ENCODE assay signal across 8 cellular contexts in the genomic region with DNA sequence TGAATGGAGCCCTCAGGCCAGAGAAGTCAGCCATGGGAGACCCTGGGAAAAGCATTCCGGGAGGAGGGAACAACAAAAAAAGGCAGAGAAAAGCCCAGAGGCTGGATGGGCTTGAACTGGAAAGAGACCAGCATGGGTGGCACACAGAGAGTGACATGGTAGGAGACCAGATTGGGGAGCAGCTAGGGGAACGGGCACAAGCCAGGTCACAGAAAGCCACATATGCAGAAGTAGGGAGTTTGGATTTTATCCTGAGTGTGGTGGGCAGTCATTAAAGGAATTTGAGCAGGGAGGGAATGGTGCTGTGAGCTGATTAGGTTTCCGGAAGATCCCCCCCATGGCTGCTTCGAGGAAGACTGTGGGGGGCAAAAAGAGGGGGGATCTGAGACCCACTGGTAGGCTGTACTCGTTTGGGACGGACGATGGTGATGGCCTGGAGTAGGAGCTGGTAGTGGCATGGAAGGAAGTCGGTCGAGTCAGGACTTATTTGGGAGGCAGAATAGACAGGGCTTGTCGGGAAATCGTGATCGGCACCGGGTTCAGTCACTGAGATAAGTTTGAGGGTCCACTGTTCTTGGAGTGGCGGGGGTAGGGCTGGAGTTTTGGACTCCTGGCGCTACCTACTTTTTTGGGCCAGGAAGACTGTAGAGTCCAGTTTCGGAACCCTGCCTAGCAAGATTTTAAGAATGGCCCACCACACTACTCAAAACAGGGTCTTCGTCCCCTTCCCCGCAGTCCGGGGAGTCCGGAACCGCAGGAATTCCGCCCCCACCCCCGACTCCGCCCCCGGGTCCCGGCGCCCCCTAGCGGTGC. TPM values are rescaled to one million over a fixed set of nuclear protein-coding genes. Genes with fewer than 3 reads are reported as not detected.
DNase-seq lines count a peak whose midpoint lies in the region; ATAC-seq and TF ChIP-seq lines count a peak whose summit lies in the region.

No MANE protein-coding gene starts in this region.

- CTCF ChIA-PET in activated CD8-positive, alpha-beta memory T cell treated with anti-CD3 and anti-CD28 coated beads, Interleukin-2, amount 10 ng/mL, durations not matched to agents 7 days and 5 days (lab: Charles Lee) = interaction anchor here (0.6 to 5.8 kb wide), 9 partner anchors 8 to 391 kb away, joined by 3 to 57 read pairs (median 3); a partner anchor contains a TSS
- CTCF ChIA-PET in T-cell (lab: Charles Lee) = interaction anchor here (0.6 to 0.7 kb wide), 3 partner anchors 12 to 43 kb away, joined by 3 read pairs; no protein-coding TSS in a partner anchor

- H3K27me3 ChIP-seq in esophagus muscularis mucosa = no peaks in the 10 kb centered on the region
- no peaks in the 10 kb centered on the region for H3K27me3 ChIP-seq in neural cell (ENCODE audit: insufficient read depth, low read depth, low read length)

- WGBS in esophagus muscularis mucosa = 2% methylated on average over 16 of the region's 28 CpGs

- H3K4me2 ChIP-seq in neural cell (ENCODE audit: low read length) = peak overlapping the region; percentile 44

- TF ChIP-seq CTCF in esophagus muscularis mucosa (IDR thresholded peaks at IDR 0.05) (no peak), neural cell (IDR thresholded peaks at IDR 0.05; ENCODE audit: poor library complexity, severe bottlenecking) (no peak), GM13977 (IDR thresholded peaks at IDR 0.05; ENCODE audit: extremely low read depth, insufficient read depth, missing control alignments) (no peak)

- peak overlapping the region; percentile 45 for H2AFZ ChIP-seq in neural cell (ENCODE audit: low read depth, low read length)

- DNase-seq in activated CD8-positive, alpha-beta memory T cell treated with anti-CD3 and anti-CD28 coated beads, Interleukin-2, amount 10 ng/mL, durations not matched to agents 7 days and 5 days = peak; percentile 55
- no peak for DNase-seq in activated CD8-positive, alpha-beta memory T cell treated with anti-CD3 and anti-CD28 coated beads for 24 hours
- DNase-seq in T-cell (peak in 1 of 34 experiments; percentile 13), esophagus muscularis mucosa (ENCODE audit: extremely low spot score) (no peak), GM13977 (ENCODE audit: low spot score) (no peak), activated gamma-delta T cell treated with Interleukin-2 at 50 U/mL for 16 hours (no peak)

- peaks cover 22% of the 10 kb centered on the region for H3K4me1 Mint-ChIP-seq in activated CD8-positive, alpha-beta memory T cell treated with anti-CD3 and anti-CD28 coated beads, Interleukin-2, amount 10 ng/mL, durations not matched to agents 7 days and 5 days
- peaks cover 27 to 34% (median 32%) of the 10 kb centered on the region in 3 donors for H3K4me1 Mint-ChIP-seq in T-cell

- H3K79me2 ChIP-seq in neural cell (replicated peaks; ENCODE audit: insufficient read depth, low read length) = no peaks in the 10 kb centered on the region

- peaks cover 11% of the 10 kb centered on the region for H3K36me3 Mint-ChIP-seq in activated CD8-positive, alpha-beta memory T cell treated with anti-CD3 and anti-CD28 coated beads, Interleukin-2, amount 10 ng/mL, durations not matched to agents 7 days and 5 days
- H3K36me3 Mint-ChIP-seq in T-cell = peaks cover 5% of the 10 kb centered on the region

- no peaks in the 10 kb centered on the region for H3K9me2 ChIP-seq in neural cell (ENCODE audit: insufficient read depth, low read length)

- H4K20me1 ChIP-seq in neural cell (ENCODE audit: insufficient read depth) = no peaks in the 10 kb centered on the region

- H3K27me3 Mint-ChIP-seq in activated CD8-positive, alpha-beta memory T cell treated with anti-CD3 and anti-CD28 coated beads, Interleukin-2, amount 10 ng/mL, durations not matched to agents 7 days and 5 days = no peaks in the 10 kb centered on the region
- no peaks in the 10 kb centered on the region for H3K27me3 Mint-ChIP-seq in T-cell

- H3K27ac Mint-ChIP-seq in activated CD8-positive, alpha-beta memory T cell treated with anti-CD3 and anti-CD28 coated beads, Interleukin-2, amount 10 ng/mL, durations not matched to agents 7 days and 5 days = peak overlapping the region; percentile 96
- peak overlapping the region; percentile 97 to 99 for H3K27ac Mint-ChIP-seq in T-cell

- peaks cover 33 to 53% (median 48%) of the 10 kb centered on the region in 4 donors for H3K4me1 ChIP-seq in esophagus muscularis mucosa

- H3K4me3 ChIP-seq in esophagus muscularis mucosa = peak overlapping the region; percentile 82 to 98 (median 92)
- peak overlapping the region; percentile 85 for H3K4me3 ChIP-seq in neural cell (ENCODE audit: low read length)

- H3K27ac ChIP-seq in esophagus muscularis mucosa (replicated peaks in 1 of 4) = peak overlapping the region; percentile 99 to 100 (median 100)
- peak overlapping the region; percentile 81 for H3K27ac ChIP-seq in neural cell (ENCODE audit: low read length)

- no peak for TF ChIP-seq POLR2A in esophagus muscularis mucosa (IDR thresholded peaks at IDR 0.05; ENCODE audit: low read depth)

- POLR2A ChIA-PET in T-cell (lab: Charles Lee) = interaction anchor here (0.5 to 0.6 kb wide), 2 partner anchors 238 to 840 kb away, joined by 3 read pairs; no protein-coding TSS in a partner anchor

- peaks cover 10 to 20% (median 13%) of the 10 kb centered on the region in 4 donors for H3K36me3 ChIP-seq in esophagus muscularis mucosa
- H3K36me3 ChIP-seq in neural cell (ENCODE audit: insufficient read depth, low read length) = no peaks in the 10 kb centered on the region

- TF ChIP-seq EP300 in esophagus muscularis mucosa (IDR thresholded peaks at IDR 0.05) (no peak), neural cell (conservative IDR thresholded peaks at IDR 0.05; ENCODE audit: poor library complexity, severe bottlenecking) (no peak)

- no peaks in the 10 kb centered on the region for H3F3A ChIP-seq in neural cell (ENCODE audit: insufficient read depth, low read length, poor library complexity, severe bottlenecking)

- H3K9ac ChIP-seq in neural cell (ENCODE audit: low read length) = peak overlapping the region; percentile 76

- H3K9me3 ChIP-seq in esophagus muscularis mucosa = no peaks in the 10 kb centered on the region
- H3K9me3 ChIP-seq in neural cell (ENCODE audit: low read length) = no peaks in the 10 kb centered on the region

- intact Hi-C loops in esophagus muscularis mucosa (cut with DNase I) = no loop called here

- no peak for ATAC-seq in activated CD8-positive, alpha-beta memory T cell treated with anti-CD3 and anti-CD28 coated beads, Interleukin-2, amount 10 ng/mL, durations not matched to agents 7 days and 5 days
- no peak for ATAC-seq in T-cell (replicated peaks in 1 of 4)
- no peak for ATAC-seq in GM21528 (IDR thresholded peaks at IDR 0.05; ENCODE audit: low FRiP score, unreplicated experiment)

- no peak for TF ChIP-seq RAD21 in neural cell (conservative IDR thresholded peaks at IDR 0.05)

- peak overlapping the region; percentile 94 for H3K4me3 Mint-ChIP-seq in activated CD8-positive, alpha-beta memory T cell treated with anti-CD3 and anti-CD28 coated beads, Interleukin-2, amount 10 ng/mL, durations not matched to agents 7 days and 5 days
- H3K4me3 Mint-ChIP-seq in T-cell = peak overlapping the region; percentile 85 to 98 (median 94)

- H3K9me3 Mint-ChIP-seq in activated CD8-positive, alpha-beta memory T cell treated with anti-CD3 and anti-CD28 coated beads, Interleukin-2, amount 10 ng/mL, durations not matched to agents 7 days and 5 days (ENCODE audit: low read depth) = no peaks in the 10 kb centered on the region
- no peaks in the 10 kb centered on the region for H3K9me3 Mint-ChIP-seq in T-cell

- in situ Hi-C loops in GM13977 (cut with MboI; ENCODE audit: low pct_unique_long_range_greater_than_20kb, low sequenced_read_pairs, unreplicated experiment) = no loop called here

TF ChIP-seq in neural cell, 6 proteins besides CTCF, POLR2A, EP300 and RAD21:
- TF ChIP-seq POLR2AphosphoS5 (IDR thresholded peaks at IDR 0.05) = no peak
- no peak for TF ChIP-seq EZH2 (IDR thresholded peaks at IDR 0.05; ENCODE audit: borderline replicate concordance, insufficient read depth, low read length, poor library complexity, severe bottlenecking)

RNA-seq across cellular contexts. Expression of a gene that starts 0.9 kb away (rescaled TPM):
- total RNA-seq in activated CD8-positive, alpha-beta memory T cell treated with anti-CD3 and anti-CD28 coated beads, Interleukin-2, amount 10 ng/mL, durations not matched to agents 7 days and 5 days = 1 to 10 TPM; 9.4 to 9.6 TPM
- total RNA-seq in T-cell (10 to 100 TPM; 10.9 to 25.4 (median 13.3) TPM), esophagus muscularis mucosa (10 to 100 TPM; 13.7 to 73.1 (median 22.5) TPM)
- 3.3 and 5.1 TPM in 2 replicates for polyA plus RNA-seq in neural cell
- 1.5 and 1.7 TPM in 2 replicates for polyA minus RNA-seq in neural cell

RNA-seq across cellular contexts. Expression of a gene that starts 11.7 kb away (rescaled TPM):
- 1 to 10 TPM in 1 of 2 experiments, under 1 TPM in 1; 0.80 to 1.1 TPM for total RNA-seq in activated CD8-positive, alpha-beta memory T cell treated with anti-CD3 and anti-CD28 coated beads, Interleukin-2, amount 10 ng/mL, durations not matched to agents 7 days and 5 days
- total RNA-seq in T-cell (1 to 10 TPM; 2.0 to 4.4 (median 2.8) TPM), esophagus muscularis mucosa (10 to 100 TPM in 2 of 4 donors, 1 to 10 TPM in 2; 5.8 to 12.4 (median 8.8) TPM)
- polyA plus RNA-seq in neural cell = 0.20 and 0.36 TPM in 2 replicates
- polyA minus RNA-seq in neural cell = 0.23 and 0.24 TPM in 2 replicates

RNA-seq across cellular contexts. Expression of a gene that starts 19.3 kb away (rescaled TPM):
- 10 to 100 TPM; 13.4 to 13.7 TPM for total RNA-seq in activated CD8-positive, alpha-beta memory T cell treated with anti-CD3 and anti-CD28 coated beads, Interleukin-2, amount 10 ng/mL, durations not matched to agents 7 days and 5 days
- 10 to 100 TPM; 17.4 to 26.7 (median 24.7) TPM for total RNA-seq in T-cell
- 10 to 100 TPM; 18.3 to 47.2 (median 37.8) TPM for total RNA-seq in esophagus muscularis mucosa
- polyA plus RNA-seq in neural cell = 7.6 and 9.0 TPM in 2 replicates
- polyA minus RNA-seq in neural cell = 10.8 and 14.1 TPM in 2 replicates

RNA-seq across cellular contexts. Expression of a gene that starts 34.9 kb away (rescaled TPM):
- not detected for total RNA-seq in activated CD8-positive, alpha-beta memory T cell treated with anti-CD3 and anti-CD28 coated beads, Interleukin-2, amount 10 ng/mL, durations not matched to agents 7 days and 5 days
- total RNA-seq in T-cell (under 1 TPM in 4 of 5 donors, not detected in 1; 0.16 to 0.20 (median 0.18) TPM), esophagus muscularis mucosa (under 1 TPM; under 0.01 to 0.63 (median 0.42) TPM)
- not detected in 2 replicates for polyA plus RNA-seq in neural cell
- polyA minus RNA-seq in neural cell = 0.35 TPM in 1 of 2 replicates, not detected in the other

RNA-seq across cellular contexts. Expression of a gene that starts 40.7 kb away (rescaled TPM):
- total RNA-seq in activated CD8-positive, alpha-beta memory T cell treated with anti-CD3 and anti-CD28 coated beads, Interleukin-2, amount 10 ng/mL, durations not matched to agents 7 days and 5 days = 10 to 100 TPM; 12.9 to 23.3 TPM
- total RNA-seq in T-cell = 10 to 100 TPM in 3 of 5 donors, 1 to 10 TPM in 2; 6.8 to 20.3 (median 16.4) TPM
- 100 to 1,000 TPM; 159 to 223 (median 194) TPM for total RNA-seq in esophagus muscularis mucosa
- 5.0 and 9.9 TPM in 2 replicates for polyA plus RNA-seq in neural cell
- 2.2 TPM in 2 replicates for polyA minus RNA-seq in neural cell
